Comparison of ENCODE assay signal across 18 cellular contexts in genomic region chr1:8450312-8450711, GRCh38.
"Had no signal": no experiment of that assay in that cellular context is flagged by ENCODE, and none has a peak within 500 bp of the region (broad histone marks: within the 10 kb centered on the region; RNA-seq: fewer than 3 reads in every experiment).

No MANE protein-coding gene starts in this region.

- H3K27me3 ChIP-seq: colonic mucosa, esophagus squamous epithelium, sigmoid colon, spleen had no signal

- H3K9ac ChIP-seq: parathyroid adenoma, SK-N-SH had no signal

- H3K27me3 Mint-ChIP-seq: activated B cell treated with CpG ODN at 0.5 μM for 24 hours; activated T-cell treated with anti-CD3 and anti-CD28 coated beads, Interleukin-2, amount 50 U/mL, for 24 hours; brain; central memory CD8-positive, alpha-beta T cell; natural killer cell treated with Interleukin-12 subunit alpha and Interleukin-12 subunit beta and Interleukin-15 and Interleukin-18, amount 100 ng/mL, for 72 hours; stimulated activated naive B cell treated with anti-CD40 and anti-IgM and Interleukin-4, amounts not matched to agents 10 μg/mL and 1 μg/mL and 100 μg/mL, for 72 hours had no signal

- H3K4me3 ChIP-seq: colonic mucosa, esophagus squamous epithelium, sigmoid colon, spleen had no signal

- DNase-seq: activated B cell treated with CpG ODN at 0.5 μM for 24 hours; activated CD4-positive, alpha-beta memory T cell treated with anti-CD3 and anti-CD28 coated beads, Interleukin-2, amount 10 ng/mL, durations not matched to agents 7 days and 5 days; activated CD4-positive, alpha-beta T cell treated with anti-CD3 and anti-CD28 coated beads for 4 hours; activated naive CD4-positive, alpha-beta T cell treated with anti-CD3 and anti-CD28 coated beads for 36 hours; activated T-cell treated with anti-CD3 and anti-CD28 coated beads, Interleukin-2, amount 50 U/mL, for 24 hours; colonic mucosa; esophagus squamous epithelium; kidney; sigmoid colon; SK-N-SH; spleen; stimulated activated naive B cell treated with anti-CD40 and anti-IgM and Interleukin-4, amounts not matched to agents 10 μg/mL and 1 μg/mL and 100 μg/mL, for 72 hours had no signal

- H3K9me3 ChIP-seq: colonic mucosa, esophagus squamous epithelium, sigmoid colon, SK-N-SH, spleen had no signal

- H3K36me3 ChIP-seq: colonic mucosa, sigmoid colon had no signal

- H3K9me3 Mint-ChIP-seq: activated B cell treated with CpG ODN at 0.5 μM for 24 hours; activated CD4-positive, alpha-beta memory T cell treated with anti-CD3 and anti-CD28 coated beads, Interleukin-2, amount 10 ng/mL, durations not matched to agents 7 days and 5 days; activated naive CD4-positive, alpha-beta T cell treated with anti-CD3 and anti-CD28 coated beads for 36 hours; activated T-cell treated with anti-CD3 and anti-CD28 coated beads, Interleukin-2, amount 50 U/mL, for 24 hours; central memory CD8-positive, alpha-beta T cell; natural killer cell treated with Interleukin-12 subunit alpha and Interleukin-12 subunit beta and Interleukin-15 and Interleukin-18, amount 100 ng/mL, for 72 hours; stimulated activated naive B cell treated with anti-CD40 and anti-IgM and Interleukin-4, amounts not matched to agents 10 μg/mL and 1 μg/mL and 100 μg/mL, for 72 hours had no signal

- H3K4me1 Mint-ChIP-seq: brain had no signal

- H2AFZ ChIP-seq: parathyroid adenoma had no signal

- H3K4me2 ChIP-seq: SK-N-SH had no signal

- H3K27ac ChIP-seq: colonic mucosa, parathyroid adenoma, spleen had no signal

- H3K4me3 Mint-ChIP-seq: activated B cell treated with CpG ODN at 0.5 μM for 24 hours; activated CD4-positive, alpha-beta memory T cell treated with anti-CD3 and anti-CD28 coated beads, Interleukin-2, amount 10 ng/mL, durations not matched to agents 7 days and 5 days; activated naive CD4-positive, alpha-beta T cell treated with anti-CD3 and anti-CD28 coated beads for 36 hours; activated T-cell treated with anti-CD3 and anti-CD28 coated beads, Interleukin-2, amount 50 U/mL, for 24 hours; brain; central memory CD8-positive, alpha-beta T cell; mesothelial cell of epicardium; natural killer cell treated with Interleukin-12 subunit alpha and Interleukin-12 subunit beta and Interleukin-15 and Interleukin-18, amount 100 ng/mL, for 72 hours; stimulated activated naive B cell treated with anti-CD40 and anti-IgM and Interleukin-4, amounts not matched to agents 10 μg/mL and 1 μg/mL and 100 μg/mL, for 72 hours; T-helper 2 cell treated with Interferon-gamma antibody and Interleukin-4, amounts not matched to agents 5 μg/mL and 100 μg/mL, for 36 hours had no signal

- ATAC-seq: natural killer cell treated with Interleukin-12 subunit alpha and Interleukin-12 subunit beta and Interleukin-15 and Interleukin-18, amount 100 ng/mL, for 72 hours; stimulated activated naive B cell treated with anti-CD40 and anti-IgM and Interleukin-4, amounts not matched to agents 10 μg/mL and 1 μg/mL and 100 μg/mL, for 72 hours had no signal

- H3K27ac Mint-ChIP-seq: activated B cell treated with CpG ODN at 0.5 μM for 24 hours; activated CD4-positive, alpha-beta memory T cell treated with anti-CD3 and anti-CD28 coated beads, Interleukin-2, amount 10 ng/mL, durations not matched to agents 7 days and 5 days; activated naive CD4-positive, alpha-beta T cell treated with anti-CD3 and anti-CD28 coated beads for 36 hours; activated T-cell treated with anti-CD3 and anti-CD28 coated beads, Interleukin-2, amount 50 U/mL, for 24 hours; brain; mesothelial cell of epicardium; natural killer cell treated with Interleukin-12 subunit alpha and Interleukin-12 subunit beta and Interleukin-15 and Interleukin-18, amount 100 ng/mL, for 72 hours; stimulated activated naive B cell treated with anti-CD40 and anti-IgM and Interleukin-4, amounts not matched to agents 10 μg/mL and 1 μg/mL and 100 μg/mL, for 72 hours; T-helper 2 cell treated with Interferon-gamma antibody and Interleukin-4, amounts not matched to agents 5 μg/mL and 100 μg/mL, for 36 hours had no signal

- H3K4me1 ChIP-seq: colonic mucosa, parathyroid adenoma had no signal
